10 cellular contexts compared by ENCODE assay signal in genomic region chr2:43185146-43185545, GRCh38. TPM values are rescaled to one million over a fixed set of nuclear protein-coding genes. Genes with fewer than 3 reads are reported as not detected.
DNase-seq lines count a peak whose midpoint lies in the region; ATAC-seq and TF ChIP-seq lines count a peak whose summit lies in the region.
"Had no signal": no experiment of that assay in that cellular context is flagged by ENCODE, and none has a peak within 500 bp of the region (broad histone marks: within the 10 kb centered on the region; RNA-seq: fewer than 3 reads in every experiment).

No MANE protein-coding gene starts in this region.

- H3K4me1 Mint-ChIP-seq in activated naive CD4-positive, alpha-beta T cell treated with anti-CD3 and anti-CD28 coated beads, Interleukin-2, amount 10 ng/mL, durations not matched to agents 7 days and 5 days = peaks cover 71% of the 10 kb centered on the region
- H3K4me1 Mint-ChIP-seq in type B pancreatic cell (ENCODE audit: unreplicated experiment) = peaks cover 20% of the 10 kb centered on the region

- H3K4me2 ChIP-seq in smooth muscle cell = no peak overlapping the region

- H3K27ac ChIP-seq in Panc1 (ENCODE audit: low read length) (peak overlapping the region; percentile 40; the same call in 1 of the 2 replicates), colonic mucosa (peak overlapping the region; percentile 25), smooth muscle cell (ENCODE audit: low read depth) (peak overlapping the region; percentile 27)

- H3K9me3 Mint-ChIP-seq in activated naive CD4-positive, alpha-beta T cell treated with anti-CD3 and anti-CD28 coated beads, Interleukin-2, amount 10 ng/mL, durations not matched to agents 7 days and 5 days = no peaks in the 10 kb centered on the region
- peaks cover 3% of the 10 kb centered on the region for H3K9me3 Mint-ChIP-seq in type B pancreatic cell

- H3F3A ChIP-seq in smooth muscle cell (ENCODE audit: low read depth) = no peaks in the 10 kb centered on the region

- no peaks in the 10 kb centered on the region for H3K27me3 ChIP-seq in Panc1 (ENCODE audit: control insufficient read depth, insufficient read depth, low read length)
- no peaks in the 10 kb centered on the region for H3K27me3 ChIP-seq in colonic mucosa
- no peaks in the 10 kb centered on the region for H3K27me3 ChIP-seq in smooth muscle cell (ENCODE audit: low read depth)

- H3K4me1 ChIP-seq in Panc1 (ENCODE audit: control insufficient read depth, insufficient read depth, low read length) (peaks cover 2% of the 10 kb centered on the region), colonic mucosa (peaks cover 10% of the 10 kb centered on the region), smooth muscle cell (ENCODE audit: low read depth) (peaks cover 15% of the 10 kb centered on the region)

- WGBS in smooth muscle cell (ENCODE audit: low lambda C conversion rate) = 67% methylated on average over 4 of the region's 4 CpGs

- peaks cover 3% of the 10 kb centered on the region for H3K36me3 Mint-ChIP-seq in activated naive CD4-positive, alpha-beta T cell treated with anti-CD3 and anti-CD28 coated beads, Interleukin-2, amount 10 ng/mL, durations not matched to agents 7 days and 5 days
- H3K36me3 Mint-ChIP-seq in type B pancreatic cell = peaks cover 8% of the 10 kb centered on the region
- H3K36me3 Mint-ChIP-seq: brain had no signal

- intact Hi-C loops in Panc1 (cut with micrococcal nuclease; ENCODE audit: unreplicated experiment) (no loop called here), colonic mucosa (cut with DNase I) (no loop called here)

- BruUV-seq in Panc1 (replicated peaks; lab: Mats Ljungman, UMichigan) = no TSS peak

- no peak overlapping the region for H2AFZ ChIP-seq in smooth muscle cell (ENCODE audit: low read depth)

- ATAC-seq in Panc1 = no peak
- ATAC-seq in GM18870 (IDR thresholded peaks at IDR 0.05; ENCODE audit: unreplicated experiment) = no peak
- no peak for ATAC-seq in HG03439 (IDR thresholded peaks at IDR 0.05; ENCODE audit: unreplicated experiment)

- CTCF ChIA-PET in activated naive CD4-positive, alpha-beta T cell treated with anti-CD3 and anti-CD28 coated beads, Interleukin-2, amount 10 ng/mL, durations not matched to agents 7 days and 5 days (lab: Charles Lee) = interaction anchor here (1.0 kb wide), 1 partner anchor 28 kb away, joined by 3 read pairs; no protein-coding TSS in a partner anchor
- CTCF ChIA-PET in Panc1 (lab: Charles Lee) = no interaction called here

- peak overlapping the region; percentile 7 for H3K4me3 Mint-ChIP-seq in activated naive CD4-positive, alpha-beta T cell treated with anti-CD3 and anti-CD28 coated beads, Interleukin-2, amount 10 ng/mL, durations not matched to agents 7 days and 5 days
- no peak overlapping the region for H3K4me3 Mint-ChIP-seq in type B pancreatic cell
- H3K4me3 Mint-ChIP-seq: brain had no signal

- H3K9me3 ChIP-seq in Panc1 (ENCODE audit: control insufficient read depth, insufficient read depth, low read depth, low read length) (no peaks in the 10 kb centered on the region), colonic mucosa (no peaks in the 10 kb centered on the region), smooth muscle cell (replicated peaks; ENCODE audit: low read depth) (no peaks in the 10 kb centered on the region)

- H3K36me3 ChIP-seq in Panc1 (ENCODE audit: control insufficient read depth, insufficient read depth, low read length) (no peaks in the 10 kb centered on the region), colonic mucosa (no peaks in the 10 kb centered on the region), smooth muscle cell (ENCODE audit: low read depth) (no peaks in the 10 kb centered on the region)

- in situ Hi-C loops in Panc1 (cut with HindIII; ENCODE audit: low pct_unique_long_range_greater_than_20kb, low sequenced_read_pairs) = no loop called here

- no peaks in the 10 kb centered on the region for H3K79me2 ChIP-seq in smooth muscle cell (ENCODE audit: low read depth)

- POLR2A ChIA-PET in Panc1 (lab: Charles Lee) = interaction anchor here (0.6 kb wide), 1 partner anchor 11 kb away, joined by 3 read pairs; no protein-coding TSS in a partner anchor

- H4K20me1 ChIP-seq in smooth muscle cell (ENCODE audit: low read depth) = no peaks in the 10 kb centered on the region

- no peak overlapping the region for H3K4me3 ChIP-seq in Panc1 (ENCODE audit: low read depth in 2 of 2, low read length in 2 of 2)
- H3K4me3 ChIP-seq in colonic mucosa = no peak overlapping the region
- no peak overlapping the region for H3K4me3 ChIP-seq in smooth muscle cell

- no peak for DNase-seq in activated naive CD4-positive, alpha-beta T cell treated with anti-CD3 and anti-CD28 coated beads, Interleukin-2, amount 10 ng/mL, durations not matched to agents 7 days and 5 days
- no peak for DNase-seq in activated naive CD4-positive, alpha-beta T cell treated with anti-CD3 and anti-CD28 coated beads, Interleukin-2, amount 50 U/mL, for 16 hours
- DNase-seq in Panc1 (ENCODE audit: low read depth, low spot score) (no peak), colonic mucosa (no peak), smooth muscle cell (lab: John Stamatoyannopoulos, UW; ENCODE audit: unreplicated experiment) (no peak), type B pancreatic cell (ENCODE audit: extremely low spot score, unreplicated experiment) (no peak)
- DNase-seq: NCI-H2081 treated with DMSO at 0.1 percent for 48 hours had no signal

- H3K27ac Mint-ChIP-seq in activated naive CD4-positive, alpha-beta T cell treated with anti-CD3 and anti-CD28 coated beads, Interleukin-2, amount 10 ng/mL, durations not matched to agents 7 days and 5 days = peak overlapping the region; percentile 89
- no peak overlapping the region for H3K27ac Mint-ChIP-seq in type B pancreatic cell

- TF ChIP-seq CTCF in Panc1 (IDR thresholded peaks at IDR 0.05) = no peak
- TF ChIP-seq CTCF in colonic mucosa (IDR thresholded peaks at IDR 0.05) = no peak
- TF ChIP-seq CTCF in smooth muscle cell (IDR thresholded peaks at IDR 0.05; ENCODE audit: borderline replicate concordance, insufficient read depth, poor library complexity, severe bottlenecking) = no peak
- TF ChIP-seq CTCF in type B pancreatic cell (conservative IDR thresholded peaks at IDR 0.05) = no peak

- peaks cover 4% of the 10 kb centered on the region for H3K27me3 Mint-ChIP-seq in activated naive CD4-positive, alpha-beta T cell treated with anti-CD3 and anti-CD28 coated beads, Interleukin-2, amount 10 ng/mL, durations not matched to agents 7 days and 5 days
- H3K27me3 Mint-ChIP-seq in type B pancreatic cell = no peaks in the 10 kb centered on the region
- H3K27me3 Mint-ChIP-seq: brain had no signal

- H3K9ac ChIP-seq in colonic mucosa (ENCODE audit: low read depth in 2 of 2, low read length in 2 of 2) = peak overlapping the region in 1 of 2 donors; percentile 22
- no peak overlapping the region for H3K9ac ChIP-seq in smooth muscle cell (ENCODE audit: low read depth)

RNA-seq across cellular contexts. Expression of gene ZFP36L2, which starts 41.3 kb away (rescaled TPM):
- total RNA-seq in Panc1 (2021; ENCODE audit: unreplicated experiment) = 46.3 TPM
- polyA plus RNA-seq in Panc1 (2012; ENCODE audit: insufficient read length) = 29.3 TPM
- 100 to 1,000 TPM; 166 to 205 TPM for total RNA-seq in colonic mucosa
- total RNA-seq in smooth muscle cell = 7.1 and 8.2 TPM in 2 replicates
- polyA plus RNA-seq in smooth muscle cell = 25.8 and 29.4 TPM in 2 replicates
- 198 and 437 TPM in 2 replicates for total RNA-seq in type B pancreatic cell (ENCODE audit: low replicate concordance)
